Comparison of ENCODE assay signal across 34 cellular contexts in the genomic region with DNA sequence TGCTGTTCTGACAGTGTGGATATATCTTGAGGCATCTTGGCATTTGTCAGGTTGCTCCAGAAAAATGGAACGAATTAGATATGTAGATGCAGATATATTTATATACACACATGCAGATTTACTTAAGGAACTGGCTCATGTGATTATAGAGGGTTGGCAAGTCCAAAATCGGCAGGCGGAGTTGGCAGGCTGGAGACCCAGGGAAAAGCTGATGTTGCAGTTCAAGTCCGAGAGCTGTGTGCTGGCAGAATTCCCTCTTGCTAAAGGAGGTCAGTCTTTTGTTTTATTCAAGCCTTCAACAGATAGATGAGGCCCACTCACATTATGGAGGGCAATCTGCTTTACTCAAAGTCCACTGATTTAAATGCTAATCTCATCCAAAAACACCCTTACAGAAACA. TPM values are rescaled to one million over a fixed set of nuclear protein-coding genes. Genes with fewer than 3 reads are reported as not detected.
"Had no signal": no experiment of that assay in that cellular context is flagged by ENCODE, and none has a peak within 500 bp of the region (broad histone marks: within the 10 kb centered on the region; RNA-seq: fewer than 3 reads in every experiment).

No MANE protein-coding gene starts in this region.

- H3K9me3 ChIP-seq: ascending aorta, breast epithelium, colonic mucosa, esophagus squamous epithelium, gastrocnemius medialis had no signal

- ATAC-seq: activated CD4-positive, alpha-beta T cell treated with anti-CD3 and anti-CD28 coated beads for 36 hours; activated naive CD4-positive, alpha-beta T cell treated with anti-CD3 and anti-CD28 coated beads, Interleukin-2, amount 50 U/mL, for 72 hours; activated T-cell treated with anti-CD3 and anti-CD28 coated beads, Interleukin-2, amount 50 U/mL, for 72 hours; foreskin keratinocyte; gastrocnemius medialis; T-helper 17 cell had no signal

- H3K36me3 Mint-ChIP-seq: activated CD4-positive, alpha-beta memory T cell treated with anti-CD3 and anti-CD28 coated beads for 36 hours; activated naive CD4-positive, alpha-beta T cell treated with anti-CD3 and anti-CD28 coated beads, Interleukin-2, amount 10 ng/mL, durations not matched to agents 7 days and 5 days; activated naive CD8-positive, alpha-beta T cell treated with anti-CD3 and anti-CD28 coated beads, Interleukin-2, amount 10 ng/mL, durations not matched to agents 7 days and 5 days; brain had no signal

- H3K27ac ChIP-seq: ascending aorta, breast epithelium, cardiac muscle cell, colonic mucosa, epithelial cell of prostate, esophagus squamous epithelium, foreskin keratinocyte, gastrocnemius medialis had no signal

- H3K27ac Mint-ChIP-seq: activated CD4-positive, alpha-beta memory T cell treated with anti-CD3 and anti-CD28 coated beads for 36 hours; activated CD4-positive, alpha-beta T cell treated with anti-CD3 and anti-CD28 coated beads for 36 hours; activated CD4-positive, alpha-beta T cell treated with anti-CD3 and anti-CD28 coated beads, Interleukin-2, amount 10 ng/mL, durations not matched to agents 24 days and 14 days; activated naive CD4-positive, alpha-beta T cell treated with anti-CD3 and anti-CD28 coated beads, Interleukin-2, amount 10 ng/mL, durations not matched to agents 7 days and 5 days; activated naive CD4-positive, alpha-beta T cell treated with anti-CD3 and anti-CD28 coated beads, Interleukin-2, amount 50 U/mL, for 72 hours; activated naive CD8-positive, alpha-beta T cell treated with anti-CD3 and anti-CD28 coated beads, Interleukin-2, amount 10 ng/mL, durations not matched to agents 7 days and 5 days; activated T-cell treated with anti-CD3 and anti-CD28 coated beads, Interleukin-2, amount 50 U/mL, for 24 hours; activated T-cell treated with anti-CD3 and anti-CD28 coated beads, Interleukin-2, amount 50 U/mL, for 72 hours; brain; endodermal cell; T-helper 17 cell; T-helper 2 cell treated with Interferon-gamma antibody and Interleukin-4, amounts not matched to agents 5 μg/mL and 100 μg/mL, for 36 hours had no signal

- H3K9me3 Mint-ChIP-seq: activated CD4-positive, alpha-beta memory T cell treated with anti-CD3 and anti-CD28 coated beads for 36 hours; activated CD4-positive, alpha-beta T cell treated with anti-CD3 and anti-CD28 coated beads, Interleukin-2, amount 10 ng/mL, durations not matched to agents 24 days and 14 days; activated naive CD4-positive, alpha-beta T cell treated with anti-CD3 and anti-CD28 coated beads, Interleukin-2, amount 10 ng/mL, durations not matched to agents 7 days and 5 days; activated naive CD4-positive, alpha-beta T cell treated with anti-CD3 and anti-CD28 coated beads, Interleukin-2, amount 50 U/mL, for 72 hours; activated naive CD8-positive, alpha-beta T cell treated with anti-CD3 and anti-CD28 coated beads, Interleukin-2, amount 10 ng/mL, durations not matched to agents 7 days and 5 days; activated T-cell treated with anti-CD3 and anti-CD28 coated beads, Interleukin-2, amount 50 U/mL, for 24 hours; activated T-cell treated with anti-CD3 and anti-CD28 coated beads, Interleukin-2, amount 50 U/mL, for 72 hours; endodermal cell; T-helper 2 cell treated with Interferon-gamma antibody and Interleukin-4, amounts not matched to agents 5 μg/mL and 100 μg/mL, for 36 hours had no signal

- H3K27me3 Mint-ChIP-seq: activated CD4-positive, alpha-beta memory T cell treated with anti-CD3 and anti-CD28 coated beads for 36 hours; activated CD4-positive, alpha-beta T cell treated with anti-CD3 and anti-CD28 coated beads, Interleukin-2, amount 10 ng/mL, durations not matched to agents 24 days and 14 days; activated naive CD4-positive, alpha-beta T cell treated with anti-CD3 and anti-CD28 coated beads, Interleukin-2, amount 10 ng/mL, durations not matched to agents 7 days and 5 days; brain had no signal

- H3K4me1 ChIP-seq: breast epithelium, colonic mucosa, foreskin keratinocyte had no signal

- DNase-seq: activated CD4-positive, alpha-beta memory T cell treated with anti-CD3 and anti-CD28 coated beads for 36 hours; activated CD4-positive, alpha-beta T cell treated with anti-CD3 and anti-CD28 coated beads for 36 hours; activated CD4-positive, alpha-beta T cell treated with anti-CD3 and anti-CD28 coated beads, Interleukin-2, amount 10 ng/mL, durations not matched to agents 24 days and 14 days; activated CD4-positive, CD25-positive, alpha-beta regulatory T cell; activated CD4-positive, CD25-positive, alpha-beta regulatory T cell treated with anti-CD3 and anti-CD28 coated beads, Interleukin-2, amount 50 U/mL, for 72 hours; activated CD8-positive, alpha-beta memory T cell treated with anti-CD3 and anti-CD28 coated beads, Interleukin-2, amount 50 U/mL, for 48 hours; activated gamma-delta T cell; activated naive CD4-positive, alpha-beta T cell; activated naive CD4-positive, alpha-beta T cell treated with anti-CD3 and anti-CD28 coated beads, Interleukin-2, amount 10 ng/mL, durations not matched to agents 7 days and 5 days; activated naive CD8-positive, alpha-beta T cell treated with anti-CD3 and anti-CD28 coated beads, Interleukin-2, amount 10 ng/mL, durations not matched to agents 7 days and 5 days; activated T-cell treated with anti-CD3 and anti-CD28 coated beads for 4 hours; activated T-cell treated with anti-CD3 and anti-CD28 coated beads, Interleukin-2, amount 50 U/mL, for 24 hours; activated T-cell treated with anti-CD3 and anti-CD28 coated beads, Interleukin-2, amount 50 U/mL, for 72 hours; central memory CD4-positive, alpha-beta T cell; cerebellar nuclear complex; colonic mucosa; effector CD8-positive, alpha-beta T cell; endodermal cell; esophagus squamous epithelium; foreskin keratinocyte; gastrocnemius medialis; glutamatergic neuron; T-helper 1 cell; T-helper 17 cell; T1000 had no signal

- H3K4me3 Mint-ChIP-seq: activated CD4-positive, alpha-beta memory T cell treated with anti-CD3 and anti-CD28 coated beads for 36 hours; activated CD4-positive, alpha-beta T cell treated with anti-CD3 and anti-CD28 coated beads for 36 hours; activated CD4-positive, alpha-beta T cell treated with anti-CD3 and anti-CD28 coated beads, Interleukin-2, amount 10 ng/mL, durations not matched to agents 24 days and 14 days; activated naive CD4-positive, alpha-beta T cell treated with anti-CD3 and anti-CD28 coated beads, Interleukin-2, amount 10 ng/mL, durations not matched to agents 7 days and 5 days; activated naive CD8-positive, alpha-beta T cell treated with anti-CD3 and anti-CD28 coated beads, Interleukin-2, amount 10 ng/mL, durations not matched to agents 7 days and 5 days; activated T-cell treated with anti-CD3 and anti-CD28 coated beads, Interleukin-2, amount 50 U/mL, for 24 hours; activated T-cell treated with anti-CD3 and anti-CD28 coated beads, Interleukin-2, amount 50 U/mL, for 72 hours; brain; endodermal cell; T-helper 17 cell; T-helper 2 cell treated with Interferon-gamma antibody and Interleukin-4, amounts not matched to agents 5 μg/mL and 100 μg/mL, for 36 hours had no signal

- H3K36me3 ChIP-seq: ascending aorta, breast epithelium, cardiac muscle cell, colonic mucosa, esophagus squamous epithelium, gastrocnemius medialis had no signal

- H3K27me3 ChIP-seq: ascending aorta, breast epithelium, cardiac muscle cell, colonic mucosa, esophagus squamous epithelium, foreskin keratinocyte, gastrocnemius medialis had no signal

- H3K4me1 Mint-ChIP-seq: activated CD4-positive, alpha-beta T cell treated with anti-CD3 and anti-CD28 coated beads for 36 hours; activated CD4-positive, alpha-beta T cell treated with anti-CD3 and anti-CD28 coated beads, Interleukin-2, amount 10 ng/mL, durations not matched to agents 24 days and 14 days; activated naive CD4-positive, alpha-beta T cell treated with anti-CD3 and anti-CD28 coated beads, Interleukin-2, amount 10 ng/mL, durations not matched to agents 7 days and 5 days; activated naive CD8-positive, alpha-beta T cell treated with anti-CD3 and anti-CD28 coated beads, Interleukin-2, amount 10 ng/mL, durations not matched to agents 7 days and 5 days; T-helper 17 cell had no signal

- H3K4me3 ChIP-seq: ascending aorta, breast epithelium, cardiac muscle cell, colonic mucosa, esophagus squamous epithelium, gastrocnemius medialis had no signal

RNA-seq across cellular contexts. Expression of gene CSNK1A1L, which starts 24.4 kb away (rescaled TPM):
- total RNA-seq: activated CD4-positive, alpha-beta memory T cell treated with anti-CD3 and anti-CD28 coated beads for 36 hours; activated CD4-positive, alpha-beta T cell treated with anti-CD3 and anti-CD28 coated beads for 36 hours; activated CD4-positive, alpha-beta T cell treated with anti-CD3 and anti-CD28 coated beads, Interleukin-2, amount 10 ng/mL, durations not matched to agents 24 days and 14 days; activated naive CD4-positive, alpha-beta T cell treated with anti-CD3 and anti-CD28 coated beads, Interleukin-2, amount 50 U/mL, for 72 hours; activated naive CD8-positive, alpha-beta T cell treated with anti-CD3 and anti-CD28 coated beads, Interleukin-2, amount 10 ng/mL, durations not matched to agents 7 days and 5 days; activated T-cell treated with anti-CD3 and anti-CD28 coated beads, Interleukin-2, amount 50 U/mL, for 72 hours; ascending aorta; breast epithelium; cardiac muscle cell; colonic mucosa; dermis microvascular lymphatic vessel endothelial cell; endodermal cell; esophagus squamous epithelium; foreskin keratinocyte; gastrocnemius medialis; T-helper 17 cell had no signal
- polyA plus RNA-seq: cardiac muscle cell, esophagus, foreskin keratinocyte had no signal
